In the genomic region with DNA sequence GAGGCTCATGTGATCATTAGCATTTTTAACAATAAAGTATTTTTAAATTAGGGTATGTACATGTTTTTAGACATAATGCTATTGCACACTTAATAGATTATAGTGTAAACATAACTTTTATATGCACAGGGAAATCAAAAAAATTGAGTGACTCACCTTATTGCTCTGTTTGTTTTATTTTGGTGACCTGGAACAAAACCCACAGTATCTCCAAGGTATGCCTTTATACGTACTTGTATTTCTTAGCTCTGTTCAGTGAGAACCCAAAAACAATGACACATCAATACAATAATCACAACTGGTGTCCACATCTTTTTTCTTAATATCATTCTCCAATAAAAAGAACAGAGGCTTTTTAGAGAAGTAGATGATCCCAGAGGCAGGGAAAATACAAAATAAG, we compare ENCODE assay signal across 28 cellular contexts.
"Had no signal": no experiment of that assay in that cellular context is flagged by ENCODE, and none has a peak within 500 bp of the region (broad histone marks: within the 10 kb centered on the region; RNA-seq: fewer than 3 reads in every experiment).

No MANE protein-coding gene starts in this region.

- H3K9ac ChIP-seq: neural progenitor cell, parathyroid adenoma had no signal

- H3K4me3 ChIP-seq: neural progenitor cell, ovary, psoas muscle, right lobe of liver, sigmoid colon, stomach, thoracic aorta, thyroid gland, tibial nerve, upper lobe of left lung, vagina had no signal

- H3K27me3 ChIP-seq: neural progenitor cell, ovary, right lobe of liver, sigmoid colon, stomach, thyroid gland, tibial nerve, upper lobe of left lung, vagina had no signal

- DNase-seq: occipital lobe; ovary; posterior cingulate gyrus; psoas muscle; right cardiac atrium; right lobe of liver; sigmoid colon; small intestine; stimulated activated CD4-positive, alpha-beta T cell treated with anti-CD3 and anti-CD28 coated beads, Interleukin-15, amount 100 ng/mL, for 24 hours; stimulated activated CD4-positive, alpha-beta T cell treated with anti-CD3 and anti-CD28 coated beads, Interleukin-2, amount 100 ng/mL, for 24 hours; stimulated activated CD4-positive, alpha-beta T cell treated with anti-CD3 and anti-CD28 coated beads, Interleukin-2, amount 100 ng/mL, for 48 hours; stimulated activated CD4-positive, alpha-beta T cell treated with anti-CD3 and anti-CD28 coated beads, Interleukin-4, amount 100 ng/mL, for 24 hours; stimulated activated naive B cell treated with anti-CD40 and anti-IgM and Interleukin-4, amounts not matched to agents 10 μg/mL and 1 μg/mL and 100 μg/mL, for 72 hours; stimulated activated naive CD4-positive, alpha-beta T cell treated with Interleukin-2 at 50 U/mL for 16 hours; stomach; thyroid gland; trophoblast cell; upper lobe of left lung had no signal

- H2AFZ ChIP-seq: neural progenitor cell, parathyroid adenoma had no signal

- H3K27ac Mint-ChIP-seq: nephron; neural progenitor cell; progenitor cell of endocrine pancreas; stimulated activated effector memory CD8-positive, alpha-beta T cell treated with anti-CD3 and anti-CD28 coated beads, Interleukin-12 subunit alpha, Interleukin-12 subunit beta, amount 100 ng/mL, for 72 hours; stimulated activated naive B cell treated with anti-CD40 and anti-IgM and Interleukin-4, amounts not matched to agents 10 μg/mL and 1 μg/mL and 100 μg/mL, for 72 hours; stimulated activated naive CD8-positive, alpha-beta T cell treated with anti-CD3 and anti-CD28 coated beads, Interleukin-15, Interleukin-2, amounts not matched to agents 100 ng/mL and 50 ng/mL, for 24 hours had no signal

- H3K27me3 Mint-ChIP-seq: progenitor cell of endocrine pancreas; stimulated activated naive B cell treated with anti-CD40 and anti-IgM and Interleukin-4, amounts not matched to agents 10 μg/mL and 1 μg/mL and 100 μg/mL, for 72 hours; stimulated activated naive CD8-positive, alpha-beta T cell treated with anti-CD3 and anti-CD28 coated beads, Interleukin-15, Interleukin-2, amounts not matched to agents 100 ng/mL and 50 ng/mL, for 24 hours had no signal

- H3K9me3 Mint-ChIP-seq: nephron; neural progenitor cell; stimulated activated effector memory CD8-positive, alpha-beta T cell treated with anti-CD3 and anti-CD28 coated beads, Interleukin-12 subunit alpha, Interleukin-12 subunit beta, amount 100 ng/mL, for 72 hours; stimulated activated naive B cell treated with anti-CD40 and anti-IgM and Interleukin-4, amounts not matched to agents 10 μg/mL and 1 μg/mL and 100 μg/mL, for 72 hours; stimulated activated naive CD8-positive, alpha-beta T cell treated with anti-CD3 and anti-CD28 coated beads, Interleukin-15, Interleukin-2, amounts not matched to agents 100 ng/mL and 50 ng/mL, for 24 hours had no signal

- H3K79me2 ChIP-seq: parathyroid adenoma had no signal

- H3K4me3 Mint-ChIP-seq: nephron; neural progenitor cell; stimulated activated effector memory CD8-positive, alpha-beta T cell treated with anti-CD3 and anti-CD28 coated beads, Interleukin-12 subunit alpha, Interleukin-12 subunit beta, amount 100 ng/mL, for 72 hours; stimulated activated naive B cell treated with anti-CD40 and anti-IgM and Interleukin-4, amounts not matched to agents 10 μg/mL and 1 μg/mL and 100 μg/mL, for 72 hours; stimulated activated naive CD8-positive, alpha-beta T cell treated with anti-CD3 and anti-CD28 coated beads, Interleukin-15, Interleukin-2, amounts not matched to agents 100 ng/mL and 50 ng/mL, for 24 hours had no signal

- FAIRE-seq: small intestine, urothelium cell line had no signal

- H3K36me3 ChIP-seq: neural progenitor cell, ovary, right lobe of liver, sigmoid colon, stomach, thoracic aorta, thyroid gland, upper lobe of left lung, vagina had no signal

- H3K4me2 ChIP-seq: neural progenitor cell had no signal

- H3K27ac ChIP-seq: neural progenitor cell, ovary, parathyroid adenoma, psoas muscle, right lobe of liver, sigmoid colon, stomach, thyroid gland, tibial nerve, upper lobe of left lung, vagina had no signal

- H3K4me1 Mint-ChIP-seq: stimulated activated effector memory CD8-positive, alpha-beta T cell treated with anti-CD3 and anti-CD28 coated beads, Interleukin-12 subunit alpha, Interleukin-12 subunit beta, amount 100 ng/mL, for 72 hours had no signal

- H3K36me3 Mint-ChIP-seq: stimulated activated effector memory CD8-positive, alpha-beta T cell treated with anti-CD3 and anti-CD28 coated beads, Interleukin-12 subunit alpha, Interleukin-12 subunit beta, amount 100 ng/mL, for 72 hours; stimulated activated naive B cell treated with anti-CD40 and anti-IgM and Interleukin-4, amounts not matched to agents 10 μg/mL and 1 μg/mL and 100 μg/mL, for 72 hours had no signal

- ATAC-seq: psoas muscle; right cardiac atrium; right lobe of liver; stimulated activated effector memory CD8-positive, alpha-beta T cell treated with anti-CD3 and anti-CD28 coated beads, Interleukin-12 subunit alpha, Interleukin-12 subunit beta, amount 100 ng/mL, for 72 hours; stimulated activated naive B cell treated with anti-CD40 and anti-IgM and Interleukin-4, amounts not matched to agents 10 μg/mL and 1 μg/mL and 100 μg/mL, for 72 hours had no signal

- H3K9me3 ChIP-seq: ovary, psoas muscle, right lobe of liver, sigmoid colon, stomach, thoracic aorta, thyroid gland, tibial nerve, upper lobe of left lung, vagina had no signal

- H3K4me1 ChIP-seq: parathyroid adenoma, psoas muscle, right lobe of liver, thyroid gland, upper lobe of left lung, vagina had no signal
